ENCODE assay signal across 8 cellular contexts in genomic region chr14:68359862-68360552, GRCh38.
DNase-seq lines count a peak whose midpoint lies in the region; ATAC-seq, FAIRE-seq and TF ChIP-seq lines count a peak whose summit lies in the region.

No MANE protein-coding gene starts in this region.

- no peak overlapping the region for H3K9ac ChIP-seq in astrocyte (ENCODE audit: low read length)
- H3K9ac ChIP-seq in kidney (ENCODE audit: low read length in 2 of 2) = no peak overlapping the region

- DNase-seq in HEK293T (ENCODE audit: extremely low spot score) = peak; percentile 11
- peak; percentile 57 for DNase-seq in astrocyte (ENCODE audit: low read depth)
- peak; percentile 70 for DNase-seq in kidney
- DNase-seq in stimulated activated naive B cell treated with anti-CD40 and anti-IgM and Interleukin-4, amounts not matched to agents 10 μg/mL and 1 μg/mL and 100 μg/mL, for 72 hours = no peak
- no peak for DNase-seq in DMS53 (lab: John Stamatoyannopoulos, UW)
- DNase-seq in NCI-H2196 treated with DMSO at 0.1 percent for 48 hours (lab: John Stamatoyannopoulos, UW; ENCODE audit: unreplicated experiment) = no peak
- DNase-seq in activated gamma-delta T cell (lab: John Stamatoyannopoulos, UW) = no peak
- no peak for DNase-seq in WERI-Rb-1

- H3K79me2 ChIP-seq in astrocyte (ENCODE audit: insufficient read depth, low read length) = no peaks in the 10 kb centered on the region

- no peak overlapping the region for H3K4me2 ChIP-seq in astrocyte (ENCODE audit: low read length)

- H3K9me3 Mint-ChIP-seq in astrocyte (ENCODE audit: unreplicated experiment) = peaks cover 3% of the 10 kb centered on the region
- H3K9me3 Mint-ChIP-seq in stimulated activated naive B cell treated with anti-CD40 and anti-IgM and Interleukin-4, amounts not matched to agents 10 μg/mL and 1 μg/mL and 100 μg/mL, for 72 hours = peaks cover 5 to 6% of the 10 kb centered on the region in 2 donors

- H3K4me1 ChIP-seq in astrocyte (ENCODE audit: insufficient read depth, low read length) (peaks cover 39% of the 10 kb centered on the region), kidney (ENCODE audit: control insufficient read depth in 1 of 2, insufficient read depth in 1 of 2, low read depth in 1 of 2, low read length in 2 of 2) (peaks cover 8 to 16% of the 10 kb centered on the region in 2 donors)

- no peak for TF ChIP-seq CTCF in astrocyte (IDR thresholded peaks at IDR 0.05; ENCODE audit: insufficient read depth, low read depth, low read length)
- no peak for TF ChIP-seq CTCF in kidney (IDR thresholded peaks at IDR 0.05; ENCODE audit: borderline replicate concordance, extremely low read depth, insufficient read depth)
- TF ChIP-seq CTCF in WERI-Rb-1 (IDR thresholded peaks at IDR 0.05; ENCODE audit: low read depth, low read length) = no peak

- H3K4me1 Mint-ChIP-seq in astrocyte (ENCODE audit: low read depth, unreplicated experiment) = peaks cover 33% of the 10 kb centered on the region
- H3K4me1 Mint-ChIP-seq in stimulated activated naive B cell treated with anti-CD40 and anti-IgM and Interleukin-4, amounts not matched to agents 10 μg/mL and 1 μg/mL and 100 μg/mL, for 72 hours = peaks cover 52 to 65% of the 10 kb centered on the region in 2 donors

- no peak overlapping the region for H3K27ac ChIP-seq in astrocyte (ENCODE audit: low read depth, low read length)
- no peak overlapping the region for H3K27ac ChIP-seq in kidney (ENCODE audit: low read depth in 2 of 2, low read length in 2 of 2)
- no peak overlapping the region for H3K27ac ChIP-seq in WERI-Rb-1

- H3K27ac Mint-ChIP-seq in astrocyte (ENCODE audit: unreplicated experiment) = no peak overlapping the region
- peak overlapping the region; percentile 93 for H3K27ac Mint-ChIP-seq in stimulated activated naive B cell treated with anti-CD40 and anti-IgM and Interleukin-4, amounts not matched to agents 10 μg/mL and 1 μg/mL and 100 μg/mL, for 72 hours

- FAIRE-seq in astrocyte (lab: Jason Lieb, UNC) (no peak), kidney (lab: Jason Lieb, UNC) (no peak)

- POLR2A ChIA-PET in HEK293T (lab: Yijun Ruan, JAX) = interaction anchor here (1.2 kb wide), 1 partner anchor 10 kb away, joined by 3 read pairs; no protein-coding TSS in a partner anchor

- H3K27me3 ChIP-seq in astrocyte (ENCODE audit: insufficient read depth, low read length) (no peaks in the 10 kb centered on the region), WERI-Rb-1 (ENCODE audit: insufficient read depth, low read depth, severe bottlenecking) (no peaks in the 10 kb centered on the region)

- no peaks in the 10 kb centered on the region for H4K20me1 ChIP-seq in astrocyte (ENCODE audit: insufficient read depth, low read length)

- H2AFZ ChIP-seq in astrocyte (ENCODE audit: low read depth, low read length) = peak overlapping the region; percentile 58

- no peaks in the 10 kb centered on the region for H3K36me3 ChIP-seq in astrocyte (ENCODE audit: insufficient read depth, low read length)
- H3K36me3 ChIP-seq in kidney (ENCODE audit: control insufficient read depth in 1 of 2, insufficient read depth in 2 of 2, low read length in 2 of 2) = no peaks in the 10 kb centered on the region
- H3K36me3 ChIP-seq in WERI-Rb-1 = no peaks in the 10 kb centered on the region

- no peak overlapping the region for H3K4me3 ChIP-seq in astrocyte (ENCODE audit: insufficient read depth, low read depth, low read length)
- H3K4me3 ChIP-seq in kidney (ENCODE audit: low read length in 2 of 2) = no peak overlapping the region
- H3K4me3 ChIP-seq in WERI-Rb-1 (ENCODE audit: low read depth, low read length) = no peak overlapping the region

- H3K27me3 Mint-ChIP-seq in astrocyte (ENCODE audit: low read depth, unreplicated experiment) = no peaks in the 10 kb centered on the region
- H3K27me3 Mint-ChIP-seq in stimulated activated naive B cell treated with anti-CD40 and anti-IgM and Interleukin-4, amounts not matched to agents 10 μg/mL and 1 μg/mL and 100 μg/mL, for 72 hours = no peaks in the 10 kb centered on the region

- intact Hi-C loops in kidney (cut with DNase I) = no loop called here

- H3K9me3 ChIP-seq in astrocyte (ENCODE audit: insufficient read depth, low read depth, low read length) = no peaks in the 10 kb centered on the region
- no peaks in the 10 kb centered on the region for H3K9me3 ChIP-seq in kidney (ENCODE audit: control insufficient read depth in 1 of 2, low read length in 2 of 2)
- H3K9me3 ChIP-seq in WERI-Rb-1 (ENCODE audit: severe bottlenecking) = no peaks in the 10 kb centered on the region

- no peak overlapping the region for H3K4me3 Mint-ChIP-seq in astrocyte (ENCODE audit: unreplicated experiment)
- H3K4me3 Mint-ChIP-seq in stimulated activated naive B cell treated with anti-CD40 and anti-IgM and Interleukin-4, amounts not matched to agents 10 μg/mL and 1 μg/mL and 100 μg/mL, for 72 hours = peak overlapping the region; percentile 20 to 54

- CTCF ChIA-PET in HEK293T (lab: Yijun Ruan, JAX) = no interaction called here

- ATAC-seq in stimulated activated naive B cell treated with anti-CD40 and anti-IgM and Interleukin-4, amounts not matched to agents 10 μg/mL and 1 μg/mL and 100 μg/mL, for 72 hours (replicated peaks) = peak; percentile 32 to 37

- H3K36me3 Mint-ChIP-seq in astrocyte (ENCODE audit: low read depth, unreplicated experiment) = no peaks in the 10 kb centered on the region
- peaks cover 14 to 42% of the 10 kb centered on the region in 2 donors for H3K36me3 Mint-ChIP-seq in stimulated activated naive B cell treated with anti-CD40 and anti-IgM and Interleukin-4, amounts not matched to agents 10 μg/mL and 1 μg/mL and 100 μg/mL, for 72 hours

TF ChIP-seq in HEK293T, 16 proteins besides CTCF, POLR2A, EP300 and RAD21:
- peak; percentile 37; the same call in 1 of the 2 replicates for TF ChIP-seq L3MBTL2 (conservative IDR thresholded peaks at IDR 0.05)
- TF ChIP-seq ELF4 (IDR thresholded peaks at IDR 0.05) = no peak
- no peak for TF ChIP-seq FOXM1 (IDR thresholded peaks at IDR 0.05; ENCODE audit: borderline replicate concordance)

Comparison
In these comparisons a context has a peak if more than half of its experiments do, and no peak if none do; other contexts are left out.
1. DNase-seq: peak in HEK293T (single experiment), astrocyte (single experiment) and kidney (single experiment); none in stimulated activated naive B cell treated with anti-CD40 and anti-IgM and Interleukin-4, amounts not matched to agents 10 μg/mL and 1 μg/mL and 100 μg/mL, for 72 hours (single experiment), DMS53 (single experiment), NCI-H2196 treated with DMSO at 0.1 percent for 48 hours (single experiment), activated gamma-delta T cell (single experiment) and WERI-Rb-1 (single experiment).